Comparison of ENCODE assay signal across 8 cellular contexts in the genomic region with DNA sequence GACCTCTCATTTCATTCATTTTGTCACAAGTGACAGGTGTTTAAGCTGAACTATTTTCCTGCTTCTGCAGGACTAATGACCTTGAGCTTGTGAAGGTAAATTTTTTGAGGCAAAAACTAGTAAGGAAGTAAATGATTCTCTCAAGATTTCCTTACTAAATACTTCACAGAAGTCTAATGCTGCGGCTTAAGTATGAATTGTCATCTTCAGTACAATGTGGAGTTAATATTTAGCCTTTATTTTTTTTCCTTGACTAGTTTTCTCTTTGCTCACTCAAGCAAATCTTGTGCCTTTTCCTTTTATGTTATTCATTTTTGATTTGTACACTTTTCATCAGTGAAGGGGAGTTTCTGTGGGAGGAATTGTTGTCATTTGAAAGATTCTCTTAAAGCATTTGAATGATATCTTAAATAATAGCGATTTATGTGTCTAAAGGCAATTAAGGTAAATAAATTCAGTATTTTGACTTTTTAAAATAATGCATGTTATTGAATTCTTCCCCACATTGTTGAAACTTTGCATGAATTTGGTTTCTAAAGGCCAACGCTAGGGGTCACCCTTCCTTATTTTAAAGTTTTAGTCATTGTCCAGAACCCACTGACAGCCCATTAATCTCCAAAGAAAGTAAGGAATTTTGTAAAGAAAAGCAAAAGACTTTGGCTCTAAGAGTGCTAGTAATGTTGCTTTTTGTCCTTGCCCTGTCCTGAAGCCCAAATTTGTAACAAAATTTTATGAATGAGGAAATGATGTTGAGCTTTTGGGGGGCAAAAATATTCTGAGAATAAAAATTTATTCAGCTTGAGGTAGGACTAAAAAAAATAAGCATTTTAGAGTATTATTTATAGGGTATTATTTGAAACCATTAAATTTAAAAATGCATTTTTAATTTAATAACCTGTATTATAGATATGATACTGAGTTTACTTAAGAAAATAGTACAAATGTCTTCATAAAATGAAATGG.
DNase-seq lines count a peak whose midpoint lies in the region; ATAC-seq and TF ChIP-seq lines count a peak whose summit lies in the region.

No MANE protein-coding gene starts in this region.

- 14 to 29% methylated on average over 3 of the region's 3 CpGs for WGBS in esophagus squamous epithelium, 2 donors

- no peak for ATAC-seq in HG03571 (IDR thresholded peaks at IDR 0.05; ENCODE audit: unreplicated experiment)

- peaks cover 38% of the 10 kb centered on the region for H3K4me1 Mint-ChIP-seq in HFFc6 (ENCODE audit: low read depth)
- H3K4me1 Mint-ChIP-seq in activated T-helper 1 cell treated with anti-CD3 and anti-CD28 coated beads, Interleukin-12 subunit alpha, Interleukin-12 subunit beta, Interleukin-2, Interleukin-4 antibody, amounts not matched to agents 30 ng/mL and 10 ng/mL and 1 ng/mL, durations not matched to agents 14 hours and 24 hours and 36 hours (ENCODE audit: low read depth): no peaks in the 10 kb centered on the region

- peaks cover 5% of the 10 kb centered on the region; the same call in 1 of the 2 replicates for H3K9me3 Mint-ChIP-seq in HFFc6
- no peaks in the 10 kb centered on the region for H3K9me3 Mint-ChIP-seq in activated T-helper 1 cell treated with anti-CD3 and anti-CD28 coated beads, Interleukin-12 subunit alpha, Interleukin-12 subunit beta, Interleukin-2, Interleukin-4 antibody, amounts not matched to agents 30 ng/mL and 10 ng/mL and 1 ng/mL, durations not matched to agents 14 hours and 24 hours and 36 hours

- DNase-seq in NCI-H524 (lab: John Stamatoyannopoulos, UW): peak; percentile 6 to 45
- no peak for DNase-seq in NCI-H524 treated with DMSO at 0.1 percent for 48 hours (lab: John Stamatoyannopoulos, UW)
- DNase-seq in HFFc6: peak; percentile 48
- peak; percentile 27 to 46 for DNase-seq in SJSA1 (ENCODE audit: low read depth in 1 of 2, low spot score in 2 of 2)
- no peak for DNase-seq in esophagus squamous epithelium (lab: John Stamatoyannopoulos, UW)
- peak; percentile 61 for DNase-seq in pons (ENCODE audit: low spot score)
- DNase-seq in activated T-helper 1 cell treated with anti-CD3 and anti-CD28 coated beads, Interleukin-12 subunit alpha, Interleukin-12 subunit beta, Interleukin-2, Interleukin-4 antibody, amounts not matched to agents 30 ng/mL and 10 ng/mL and 1 ng/mL, durations not matched to agents 14 hours and 24 hours and 36 hours (ENCODE audit: low spot score): no peak

- H3K27ac Mint-ChIP-seq in HFFc6: no peak overlapping the region
- H3K27ac Mint-ChIP-seq in activated T-helper 1 cell treated with anti-CD3 and anti-CD28 coated beads, Interleukin-12 subunit alpha, Interleukin-12 subunit beta, Interleukin-2, Interleukin-4 antibody, amounts not matched to agents 30 ng/mL and 10 ng/mL and 1 ng/mL, durations not matched to agents 14 hours and 24 hours and 36 hours: no peak overlapping the region

- H3K36me3 ChIP-seq in SJSA1 (no peaks in the 10 kb centered on the region), esophagus squamous epithelium (no peaks in the 10 kb centered on the region)

- no peaks in the 10 kb centered on the region for H3K36me3 Mint-ChIP-seq in HFFc6 (ENCODE audit: low read depth)
- no peaks in the 10 kb centered on the region for H3K36me3 Mint-ChIP-seq in activated T-helper 1 cell treated with anti-CD3 and anti-CD28 coated beads, Interleukin-12 subunit alpha, Interleukin-12 subunit beta, Interleukin-2, Interleukin-4 antibody, amounts not matched to agents 30 ng/mL and 10 ng/mL and 1 ng/mL, durations not matched to agents 14 hours and 24 hours and 36 hours (ENCODE audit: low read depth)

- no peaks in the 10 kb centered on the region for H3K27me3 Mint-ChIP-seq in HFFc6 (ENCODE audit: insufficient read depth)
- H3K27me3 Mint-ChIP-seq in activated T-helper 1 cell treated with anti-CD3 and anti-CD28 coated beads, Interleukin-12 subunit alpha, Interleukin-12 subunit beta, Interleukin-2, Interleukin-4 antibody, amounts not matched to agents 30 ng/mL and 10 ng/mL and 1 ng/mL, durations not matched to agents 14 hours and 24 hours and 36 hours (ENCODE audit: insufficient read depth): no peaks in the 10 kb centered on the region

- peak; percentile 90 for TF ChIP-seq CTCF in HFFc6 (IDR thresholded peaks at IDR 0.05)
- TF ChIP-seq CTCF in esophagus squamous epithelium (IDR thresholded peaks at IDR 0.05): peak in 5 of 6 experiments; percentile 16 to 51 (median 44)

- no peak overlapping the region for H3K4me3 Mint-ChIP-seq in HFFc6
- H3K4me3 Mint-ChIP-seq in activated T-helper 1 cell treated with anti-CD3 and anti-CD28 coated beads, Interleukin-12 subunit alpha, Interleukin-12 subunit beta, Interleukin-2, Interleukin-4 antibody, amounts not matched to agents 30 ng/mL and 10 ng/mL and 1 ng/mL, durations not matched to agents 14 hours and 24 hours and 36 hours: no peak overlapping the region

- H3K9me3 ChIP-seq in SJSA1 (replicated peaks) (no peaks in the 10 kb centered on the region), esophagus squamous epithelium (no peaks in the 10 kb centered on the region)

- no peak overlapping the region for H3K4me3 ChIP-seq in SJSA1
- H3K4me3 ChIP-seq in esophagus squamous epithelium: no peak overlapping the region

- H3K4me1 ChIP-seq in SJSA1 (replicated peaks) (no peaks in the 10 kb centered on the region), esophagus squamous epithelium (peaks cover 0 to 19% (median 0%) of the 10 kb centered on the region in 3 donors)

- intact Hi-C loops in esophagus squamous epithelium (cut with DNase I): no loop called here
- intact Hi-C loops in activated T-helper 1 cell treated with anti-CD3 and anti-CD28 coated beads, Interleukin-12 subunit alpha, Interleukin-12 subunit beta, Interleukin-2, Interleukin-4 antibody, amounts not matched to agents 30 ng/mL and 10 ng/mL and 1 ng/mL, durations not matched to agents 14 hours and 24 hours and 36 hours (cut with micrococcal nuclease): loop anchor here (1.0 to 2.0 kb wide), 3 partner anchors 527 to 841 kb away; no protein-coding TSS in a partner anchor

- H3K27ac ChIP-seq in SJSA1 (no peak overlapping the region), esophagus squamous epithelium (no peak overlapping the region)

- TF ChIP-seq POLR2A in esophagus squamous epithelium (IDR thresholded peaks at IDR 0.05): no peak

- H3K27me3 ChIP-seq in SJSA1 (replicated peaks) (no peaks in the 10 kb centered on the region), esophagus squamous epithelium (no peaks in the 10 kb centered on the region)

Comparison
In these comparisons a context has a peak if more than half of its experiments do, and no peak if none do; other contexts are left out.
1. DNase-seq: peak in NCI-H524 (2 of 2), HFFc6 (single experiment), SJSA1 (2 of 2) and pons (single experiment); none in NCI-H524 treated with DMSO at 0.1 percent for 48 hours (single experiment), esophagus squamous epithelium (single experiment) and activated T-helper 1 cell treated with anti-CD3 and anti-CD28 coated beads, Interleukin-12 subunit alpha, Interleukin-12 subunit beta, Interleukin-2, Interleukin-4 antibody, amounts not matched to agents 30 ng/mL and 10 ng/mL and 1 ng/mL, durations not matched to agents 14 hours and 24 hours and 36 hours (single experiment).